1 cellular context compared by ENCODE assay signal in the genomic region with DNA sequence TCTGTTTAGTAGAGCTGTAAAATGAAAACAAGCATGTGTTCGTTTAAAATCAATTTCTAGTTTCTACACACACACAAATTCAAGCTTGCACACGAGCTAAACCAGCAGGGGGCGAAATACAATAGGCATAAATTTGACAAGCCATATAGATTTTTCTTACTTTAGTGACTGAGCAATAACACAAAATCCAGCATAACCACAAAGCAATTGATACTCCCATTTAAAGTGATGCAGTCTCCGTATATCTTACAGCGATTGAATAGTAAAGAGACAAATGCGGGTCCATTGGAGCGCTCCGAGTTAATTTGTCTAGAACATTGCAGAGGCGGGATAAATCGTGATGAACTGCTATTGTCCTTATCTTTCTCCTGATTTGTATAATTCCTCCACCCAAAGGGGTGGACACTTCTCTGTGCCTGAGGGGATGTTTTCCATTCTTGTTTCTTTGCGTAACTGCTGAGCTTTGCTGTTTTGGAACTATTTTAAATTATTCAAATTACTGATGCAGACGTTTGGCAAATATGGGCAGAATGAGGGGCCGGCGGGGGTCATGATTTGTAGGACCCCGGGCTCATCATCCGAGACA.
TF ChIP-seq lines count a peak whose summit lies in the region.

No MANE protein-coding gene starts in this region.

TF ChIP-seq in HepG2, 621 proteins besides CTCF, POLR2A, EP300 and RAD21 (continued from another document):
- TF ChIP-seq, protein P1, sequence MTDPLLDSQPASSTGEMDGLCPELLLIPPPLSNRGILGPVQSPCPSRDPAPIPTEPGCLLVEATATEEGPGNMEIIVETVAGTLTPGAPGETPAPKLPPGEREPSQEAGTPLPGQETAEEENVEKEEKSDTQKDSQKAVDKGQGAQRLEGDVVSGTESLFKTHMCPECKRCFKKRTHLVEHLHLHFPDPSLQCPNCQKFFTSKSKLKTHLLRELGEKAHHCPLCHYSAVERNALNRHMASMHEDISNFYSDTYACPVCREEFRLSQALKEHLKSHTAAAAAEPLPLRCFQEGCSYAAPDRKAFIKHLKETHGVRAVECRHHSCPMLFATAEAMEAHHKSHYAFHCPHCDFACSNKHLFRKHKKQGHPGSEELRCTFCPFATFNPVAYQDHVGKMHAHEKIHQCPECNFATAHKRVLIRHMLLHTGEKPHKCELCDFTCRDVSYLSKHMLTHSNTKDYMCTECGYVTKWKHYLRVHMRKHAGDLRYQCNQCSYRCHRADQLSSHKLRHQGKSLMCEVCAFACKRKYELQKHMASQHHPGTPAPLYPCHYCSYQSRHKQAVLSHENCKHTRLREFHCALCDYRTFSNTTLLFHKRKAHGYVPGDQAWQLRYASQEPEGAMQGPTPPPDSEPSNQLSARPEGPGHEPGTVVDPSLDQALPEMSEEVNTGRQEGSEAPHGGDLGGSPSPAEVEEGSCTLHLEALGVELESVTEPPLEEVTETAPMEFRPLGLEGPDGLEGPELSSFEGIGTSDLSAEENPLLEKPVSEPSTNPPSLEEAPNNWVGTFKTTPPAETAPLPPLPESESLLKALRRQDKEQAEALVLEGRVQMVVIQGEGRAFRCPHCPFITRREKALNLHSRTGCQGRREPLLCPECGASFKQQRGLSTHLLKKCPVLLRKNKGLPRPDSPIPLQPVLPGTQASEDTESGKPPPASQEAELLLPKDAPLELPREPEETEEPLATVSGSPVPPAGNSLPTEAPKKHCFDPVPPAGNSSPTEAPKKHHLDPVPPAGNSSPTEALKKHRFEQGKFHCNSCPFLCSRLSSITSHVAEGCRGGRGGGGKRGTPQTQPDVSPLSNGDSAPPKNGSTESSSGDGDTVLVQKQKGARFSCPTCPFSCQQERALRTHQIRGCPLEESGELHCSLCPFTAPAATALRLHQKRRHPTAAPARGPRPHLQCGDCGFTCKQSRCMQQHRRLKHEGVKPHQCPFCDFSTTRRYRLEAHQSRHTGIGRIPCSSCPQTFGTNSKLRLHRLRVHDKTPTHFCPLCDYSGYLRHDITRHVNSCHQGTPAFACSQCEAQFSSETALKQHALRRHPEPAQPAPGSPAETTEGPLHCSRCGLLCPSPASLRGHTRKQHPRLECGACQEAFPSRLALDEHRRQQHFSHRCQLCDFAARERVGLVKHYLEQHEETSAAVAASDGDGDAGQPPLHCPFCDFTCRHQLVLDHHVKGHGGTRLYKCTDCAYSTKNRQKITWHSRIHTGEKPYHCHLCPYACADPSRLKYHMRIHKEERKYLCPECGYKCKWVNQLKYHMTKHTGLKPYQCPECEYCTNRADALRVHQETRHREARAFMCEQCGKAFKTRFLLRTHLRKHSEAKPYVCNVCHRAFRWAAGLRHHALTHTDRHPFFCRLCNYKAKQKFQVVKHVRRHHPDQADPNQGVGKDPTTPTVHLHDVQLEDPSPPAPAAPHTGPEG (CRISPR knock-in tag; IDR thresholded peaks at IDR 0.05), result no peak
- TF ChIP-seq ARID5B (CRISPR knock-in tag; IDR thresholded peaks at IDR 0.05), result peak; percentile 51; the same call in 1 of the 2 replicates
- no peak for TF ChIP-seq BHLHE40 (IDR thresholded peaks at IDR 0.05; ENCODE audit: low read length)
- TF ChIP-seq KDM4B (CRISPR knock-in tag; IDR thresholded peaks at IDR 0.05), result peak; percentile 79; the same call in 1 of the 2 replicates
- no peak for TF ChIP-seq NR2F6 (IDR thresholded peaks at IDR 0.05)
- peak; percentile 6; the same call in 1 of the 2 replicates for TF ChIP-seq NR2F6 (CRISPR knock-in tag; IDR thresholded peaks at IDR 0.05)
- TF ChIP-seq SP140L (CRISPR knock-in tag; IDR thresholded peaks at IDR 0.05; ENCODE audit: borderline replicate concordance), result 0 out of 2 replicates have a peak, but pooled peaks have one; percentile 16
- no peak for TF ChIP-seq ZNF441 (CRISPR knock-in tag; IDR thresholded peaks at IDR 0.05; ENCODE audit: borderline replicate concordance)
- 0 out of 2 replicates have a peak, but pooled peaks have one; percentile 23 for TF ChIP-seq TARDBP (CRISPR knock-in tag; IDR thresholded peaks at IDR 0.05)
- peak; percentile 78 for TF ChIP-seq SAP130 (CRISPR knock-in tag; IDR thresholded peaks at IDR 0.05; ENCODE audit: low read depth)
- TF ChIP-seq SOX13 (IDR thresholded peaks at IDR 0.05), result 0 out of 2 replicates have a peak, but pooled peaks have one; percentile 15
- peak in 1 of 2 experiments; percentile 44; a peak in 1 of 4 replicates for TF ChIP-seq SOX13 (CRISPR knock-in tag; conservative IDR thresholded peaks at IDR 0.05 in 1 of 2, IDR thresholded peaks at IDR 0.05 in 1 of 2)
- 0 out of 2 replicates have a peak, but pooled peaks have one; percentile 36 for TF ChIP-seq ZFP1 (CRISPR knock-in tag; IDR thresholded peaks at IDR 0.05)
- TF ChIP-seq ZNF614 (CRISPR knock-in tag; IDR thresholded peaks at IDR 0.05; ENCODE audit: borderline replicate concordance), result peak; percentile 30; the same call in 1 of the 2 replicates
- no peak for TF ChIP-seq ZNF530 (CRISPR knock-in tag; IDR thresholded peaks at IDR 0.05; ENCODE audit: low read depth)
- TF ChIP-seq ELF3 (CRISPR knock-in tag; IDR thresholded peaks at IDR 0.05), result 0 out of 2 replicates have a peak, but pooled peaks have one; percentile 26
- peak; percentile 70 for TF ChIP-seq ONECUT2 (CRISPR knock-in tag; IDR thresholded peaks at IDR 0.05)
- TF ChIP-seq, protein P2, sequence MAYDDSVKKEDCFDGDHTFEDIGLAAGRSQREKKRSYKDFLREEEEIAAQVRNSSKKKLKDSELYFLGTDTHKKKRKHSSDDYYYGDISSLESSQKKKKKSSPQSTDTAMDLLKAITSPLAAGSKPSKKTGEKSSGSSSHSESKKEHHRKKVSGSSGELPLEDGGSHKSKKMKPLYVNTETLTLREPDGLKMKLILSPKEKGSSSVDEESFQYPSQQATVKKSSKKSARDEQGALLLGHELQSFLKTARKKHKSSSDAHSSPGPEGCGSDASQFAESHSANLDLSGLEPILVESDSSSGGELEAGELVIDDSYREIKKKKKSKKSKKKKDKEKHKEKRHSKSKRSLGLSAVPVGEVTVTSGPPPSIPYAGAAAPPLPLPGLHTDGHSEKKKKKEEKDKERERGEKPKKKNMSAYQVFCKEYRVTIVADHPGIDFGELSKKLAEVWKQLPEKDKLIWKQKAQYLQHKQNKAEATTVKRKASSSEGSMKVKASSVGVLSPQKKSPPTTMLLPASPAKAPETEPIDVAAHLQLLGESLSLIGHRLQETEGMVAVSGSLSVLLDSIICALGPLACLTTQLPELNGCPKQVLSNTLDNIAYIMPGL (CRISPR knock-in tag; IDR thresholded peaks at IDR 0.05; ENCODE audit: borderline replicate concordance in 1 of 2, low read depth in 1 of 2), result peak; percentile 75 to 88
- TF ChIP-seq PHF5A (CRISPR knock-in tag; IDR thresholded peaks at IDR 0.05; ENCODE audit: low read depth, unreplicated experiment), result peak; percentile 18
- TF ChIP-seq ATF2 (CRISPR knock-in tag; IDR thresholded peaks at IDR 0.05), result 0 out of 2 replicates have a peak, but pooled peaks have one; percentile 26
- TF ChIP-seq, protein P3, sequence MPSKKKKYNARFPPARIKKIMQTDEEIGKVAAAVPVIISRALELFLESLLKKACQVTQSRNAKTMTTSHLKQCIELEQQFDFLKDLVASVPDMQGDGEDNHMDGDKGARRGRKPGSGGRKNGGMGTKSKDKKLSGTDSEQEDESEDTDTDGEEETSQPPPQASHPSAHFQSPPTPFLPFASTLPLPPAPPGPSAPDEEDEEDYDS (CRISPR knock-in tag; IDR thresholded peaks at IDR 0.05), result no peak
- no peak for TF ChIP-seq ADNP (CRISPR knock-in tag; IDR thresholded peaks at IDR 0.05)
- TF ChIP-seq ZNF383 (CRISPR knock-in tag; IDR thresholded peaks at IDR 0.05; ENCODE audit: borderline replicate concordance), result no peak
- TF ChIP-seq GATAD1 (CRISPR knock-in tag; IDR thresholded peaks at IDR 0.05), result peak; percentile 28; the same call in 1 of the 2 replicates
- TF ChIP-seq SOX6 (IDR thresholded peaks at IDR 0.05), result no peak
- TF ChIP-seq SOX6 (CRISPR knock-in tag; IDR thresholded peaks at IDR 0.05), result peak; percentile 61
